In the genomic region with DNA sequence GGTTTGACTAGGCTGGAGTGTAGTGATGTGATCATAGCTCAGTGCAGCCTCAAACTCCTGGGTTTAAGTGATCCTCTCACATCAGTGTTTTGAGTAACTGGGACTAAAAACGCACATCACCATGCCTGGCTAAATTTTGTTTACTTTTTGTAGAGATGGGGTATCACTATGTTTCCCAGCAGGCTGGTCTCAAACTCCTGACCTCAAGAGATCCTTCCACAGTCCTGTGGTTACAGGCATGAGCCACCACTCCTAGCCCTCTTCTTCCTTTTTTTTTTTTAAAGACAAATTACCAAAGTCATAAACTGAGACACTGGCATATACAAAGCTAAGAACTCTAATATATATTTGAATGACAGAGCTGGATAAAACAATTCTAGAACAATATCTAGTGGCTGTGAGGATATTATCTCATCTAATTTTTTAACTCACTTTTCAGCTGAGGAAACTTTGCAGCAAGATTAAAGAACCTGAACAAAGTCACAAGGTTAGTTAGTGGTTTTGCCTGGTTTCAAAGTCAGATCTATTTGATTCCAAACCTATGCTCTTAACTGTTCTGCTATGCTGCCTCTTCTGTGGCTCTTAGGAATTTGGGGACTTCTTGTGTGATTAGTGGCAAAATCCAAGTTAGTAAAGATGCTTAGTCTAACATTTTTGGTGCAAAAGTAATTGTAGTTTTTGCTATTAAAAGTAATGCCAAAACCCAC, we compare ENCODE assay signal across 16 cellular contexts.
"Had no signal": no experiment of that assay in that cellular context is flagged by ENCODE, and none has a peak within 500 bp of the region (broad histone marks: within the 10 kb centered on the region; RNA-seq: fewer than 3 reads in every experiment).

No MANE protein-coding gene starts in this region.

- ATAC-seq: left colon; lower lobe of right lung; natural killer cell; right lobe of liver; stimulated activated naive B cell treated with anti-CD40 and anti-IgM and Interleukin-4, amounts not matched to agents 10 μg/mL and 1 μg/mL and 100 μg/mL, for 72 hours had no signal

- DNase-seq: dorsolateral prefrontal cortex; effector CD4-positive, alpha-beta T cell; hypothalamus; immature natural killer cell; islet precursor cell; kidney glomerular epithelial cell; left colon; left ventricle myocardium inferior; lower lobe of right lung; natural killer cell; right lobe of liver; small intestine; stimulated activated CD4-positive, alpha-beta T cell treated with anti-CD3 and anti-CD28 coated beads, Interleukin-15, amount 100 ng/mL, for 24 hours; stimulated activated CD4-positive, alpha-beta T cell treated with anti-CD3 and anti-CD28 coated beads, Interleukin-2, amount 100 ng/mL, for 48 hours; stimulated activated naive B cell treated with anti-CD40 and anti-IgM and Interleukin-4, amounts not matched to agents 10 μg/mL and 1 μg/mL and 100 μg/mL, for 72 hours; upper lobe of left lung had no signal
